In the genomic region with DNA sequence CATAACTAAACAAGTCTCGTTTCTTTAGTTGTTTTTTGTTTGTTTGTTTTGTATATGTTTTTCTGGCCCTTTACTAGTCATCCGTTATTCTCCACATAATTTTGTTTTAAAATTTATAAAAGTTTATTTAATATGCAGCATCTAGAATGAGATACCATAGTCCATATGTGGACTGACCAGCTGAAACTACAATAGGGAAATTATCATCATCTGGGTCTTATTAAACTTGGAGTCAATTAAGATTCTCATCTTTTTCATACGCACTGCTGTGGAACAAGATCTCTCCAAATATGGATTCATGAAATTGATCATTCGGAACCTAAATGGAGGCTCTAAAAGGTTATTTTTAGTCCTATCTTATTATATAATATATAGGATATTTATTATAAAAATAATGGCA, we compare ENCODE assay signal across 36 cellular contexts.
A peak's percentile ranks its signal among the peaks of the same experiment; 100 is the strongest.
DNase-seq lines count a peak whose midpoint lies in the region; ATAC-seq, FAIRE-seq and TF ChIP-seq lines count a peak whose summit lies in the region.
"Had no signal": no experiment of that assay in that cellular context is flagged by ENCODE, and none has a peak within 500 bp of the region (broad histone marks: within the 10 kb centered on the region; RNA-seq: fewer than 3 reads in every experiment).

No MANE protein-coding gene starts in this region.

- H2AFZ ChIP-seq in SK-N-SH (ENCODE audit: low read depth) (no peak overlapping the region), osteoblast (ENCODE audit: low read length) (no peak overlapping the region)

- CTCF ChIA-PET in SK-N-SH (lab: Yijun Ruan, JAX) = interaction anchor here (0.8 to 4.7 kb wide), 16 partner anchors 10 to 420 kb away, joined by 3 to 25 read pairs (median 8); no protein-coding TSS in a partner anchor
- CTCF ChIA-PET in WTC11 (lab: Charles Lee) = interaction anchor here (0.9 to 1.7 kb wide), 2 partner anchors 12 to 112 kb away, joined by 3 to 6 read pairs; no protein-coding TSS in a partner anchor

- no peaks in the 10 kb centered on the region; the same call in 1 of the 2 replicates for H3K27me3 Mint-ChIP-seq in WTC11 (ENCODE audit: low read depth)

- peaks cover 16% of the 10 kb centered on the region for H3K4me1 Mint-ChIP-seq in WTC11

- H3K36me3 ChIP-seq in SK-N-SH (replicated peaks in 1 of 2; ENCODE audit: control insufficient read depth in 1 of 2, insufficient read depth in 2 of 2, low read length in 1 of 2) (no peaks in the 10 kb centered on the region), osteoblast (ENCODE audit: insufficient read depth, low read length) (no peaks in the 10 kb centered on the region)
- H3K36me3 ChIP-seq: BE2C; BLaER1; BLaER1 treated with 17β-estradiol and CSF1 and Interleukin-3, amounts not matched to agents 10 nM and 100 nM had no signal

- no peak for TF ChIP-seq RAD21 in SK-N-SH (IDR thresholded peaks at IDR 0.05; ENCODE audit: low read length)

- peaks cover under 1% of the 10 kb centered on the region for H3F3A ChIP-seq in SK-N-SH (replicated peaks; ENCODE audit: insufficient read depth)

- no peak for ATAC-seq in SK-N-SH treated with all-trans-retinoic acid at 6 μM for 48 hours
- no peak for ATAC-seq in WTC11
- ATAC-seq in GM21528 (IDR thresholded peaks at IDR 0.05; ENCODE audit: low FRiP score, unreplicated experiment) = no peak
- ATAC-seq: CD8-positive, alpha-beta T cell had no signal

- TF ChIP-seq CTCF in SK-N-SH (IDR thresholded peaks at IDR 0.05) = no peak
- no peak for TF ChIP-seq CTCF in WTC11 (IDR thresholded peaks at IDR 0.05)
- TF ChIP-seq CTCF in osteoblast (IDR thresholded peaks at IDR 0.05; ENCODE audit: extremely low read depth, low read depth, low read length) = no peak

- H3K9me3 ChIP-seq in SK-N-SH (no peaks in the 10 kb centered on the region), osteoblast (ENCODE audit: low read depth, low read length) (no peaks in the 10 kb centered on the region)
- H3K9me3 ChIP-seq: A549, BE2C, BLaER1, Caco-2 had no signal

- H3K4me2 ChIP-seq in SK-N-SH (no peak overlapping the region), osteoblast (ENCODE audit: insufficient read depth, low read length) (no peak overlapping the region)
- H3K4me2 ChIP-seq: A549; BLaER1; BLaER1 treated with 17β-estradiol and CSF1 and Interleukin-3, amounts not matched to agents 10 nM and 100 nM had no signal

- peak in 1 of 2 experiments; percentile 43; a peak in 1 of 4 replicates for TF ChIP-seq EP300 in SK-N-SH (IDR thresholded peaks at IDR 0.05; ENCODE audit: borderline replicate concordance in 1 of 2, low read depth in 1 of 2, low read length in 1 of 2)

- H3K27ac Mint-ChIP-seq in WTC11 = no peak overlapping the region
- H3K27ac Mint-ChIP-seq: B cell; CD14-positive monocyte; CD4-positive, alpha-beta memory T cell; CD4-positive, alpha-beta T cell; CD4-positive, CD25-positive, alpha-beta regulatory T cell; CD8-positive, alpha-beta memory T cell; CD8-positive, alpha-beta T cell had no signal

- no peak overlapping the region for H3K4me3 Mint-ChIP-seq in WTC11
- H3K4me3 Mint-ChIP-seq: B cell; CD14-positive monocyte; CD4-positive, alpha-beta memory T cell; CD4-positive, alpha-beta T cell; CD4-positive, CD25-positive, alpha-beta regulatory T cell; CD8-positive, alpha-beta memory T cell; CD8-positive, alpha-beta T cell had no signal

- no peaks in the 10 kb centered on the region for H3K9me2 ChIP-seq in SK-N-SH

- H3K36me3 Mint-ChIP-seq in WTC11 = no peaks in the 10 kb centered on the region
- H3K36me3 Mint-ChIP-seq: CD14-positive monocyte; CD4-positive, alpha-beta memory T cell; CD4-positive, CD25-positive, alpha-beta regulatory T cell; CD8-positive, alpha-beta memory T cell; CD8-positive, alpha-beta T cell had no signal

- DNase-seq in SK-N-SH (peak; percentile 65), WTC11 (ENCODE audit: low spot score) (no peak), frontal cortex (ENCODE audit: low spot score in 2 of 2) (no peak), NCI-H2227 (lab: John Stamatoyannopoulos, UW; ENCODE audit: unreplicated experiment) (no peak), osteoblast (ENCODE audit: insufficient read length, low spot score, missing footprints) (no peak)
- DNase-seq in activated CD4-positive, alpha-beta T cell treated with anti-CD3 and anti-CD28 coated beads, Interleukin-2, amount 50 U/mL, for 1 hour = no peak
- DNase-seq: 8988T; ACHN; BE2C; C1 segment of cervical spinal cord; Caco-2; Calu3; CD4-positive, alpha-beta memory T cell; CD4-positive, alpha-beta T cell; CD4-positive, CD25-positive, alpha-beta regulatory T cell; CD8-positive, alpha-beta memory T cell; CD8-positive, alpha-beta T cell; COR-L47; DMS 273 treated with DMSO at 0.1 percent for 48 hours; DMS153; DMS53; DMS79; DMS79 treated with DMSO at 0.1 percent for 48 hours; DND-41; EL had no signal

- no peaks in the 10 kb centered on the region for H3K9me3 Mint-ChIP-seq in WTC11
- H3K9me3 Mint-ChIP-seq: CD4-positive, alpha-beta memory T cell; CD4-positive, alpha-beta T cell; CD8-positive, alpha-beta T cell had no signal

- H3K79me2 ChIP-seq in SK-N-SH (ENCODE audit: insufficient read depth) = no peaks in the 10 kb centered on the region
- H3K79me2 ChIP-seq in osteoblast (ENCODE audit: insufficient read depth, low read length) = no peaks in the 10 kb centered on the region

- peak; percentile 17 for FAIRE-seq in frontal cortex (lab: Jason Lieb, UNC)
- FAIRE-seq: A204.1, A549, D721Med had no signal

- H4K20me1 ChIP-seq in SK-N-SH (ENCODE audit: insufficient read depth) (no peaks in the 10 kb centered on the region), osteoblast (ENCODE audit: insufficient read depth, low read length) (no peaks in the 10 kb centered on the region)
- H4K20me1 ChIP-seq: BLaER1; BLaER1 treated with 17β-estradiol and CSF1 and Interleukin-3, amounts not matched to agents 10 nM and 100 nM had no signal

- 65% methylated on average over 4 of the region's 4 CpGs for WGBS in SK-N-SH (ENCODE audit: low lambda C conversion rate)

- no peak overlapping the region for H3K4me3 ChIP-seq in SK-N-SH (ENCODE audit: low read depth in 2 of 2, low read length in 1 of 2)
- no peak overlapping the region for H3K4me3 ChIP-seq in osteoblast (ENCODE audit: insufficient read depth, low read length)
- H3K4me3 ChIP-seq: A549; BLaER1; BLaER1 treated with 17β-estradiol and CSF1 and Interleukin-3, amounts not matched to agents 10 nM and 100 nM had no signal

- H3K4me1 ChIP-seq in SK-N-SH (ENCODE audit: control insufficient read depth in 1 of 2, insufficient read depth in 2 of 2, low read depth in 1 of 2, low read length in 1 of 2) (peaks cover 2 to 6% of the 10 kb centered on the region in 2 experiments; a peak in 2 of 4 replicates), osteoblast (ENCODE audit: insufficient read depth, low read length) (peaks cover 9% of the 10 kb centered on the region)
- H3K4me1 ChIP-seq: A549, BE2C, BLaER1 had no signal

- H3K27ac ChIP-seq in SK-N-SH (ENCODE audit: low read depth in 2 of 2, low read length in 1 of 2) = no peak overlapping the region
- H3K27ac ChIP-seq in osteoblast (ENCODE audit: low read depth, low read length) = no peak overlapping the region
- H3K27ac ChIP-seq: 22Rv1; A549; BLaER1; BLaER1 treated with 17β-estradiol and CSF1 and Interleukin-3, amounts not matched to agents 10 nM and 100 nM; C4-2B had no signal

- no peak overlapping the region for H3K9ac ChIP-seq in SK-N-SH
- H3K9ac ChIP-seq: BLaER1; BLaER1 treated with 17β-estradiol and CSF1 and Interleukin-3, amounts not matched to agents 10 nM and 100 nM had no signal

- POLR2A ChIA-PET in SK-N-SH (lab: Yijun Ruan, JAX) (no interaction called here), WTC11 (lab: Charles Lee) (no interaction called here)

- no peaks in the 10 kb centered on the region for H3K27me3 ChIP-seq in SK-N-SH (ENCODE audit: insufficient read depth)
- no peaks in the 10 kb centered on the region for H3K27me3 ChIP-seq in osteoblast (ENCODE audit: insufficient read depth, low read length)
- H3K27me3 ChIP-seq: BE2C; BLaER1; BLaER1 treated with 17β-estradiol and CSF1 and Interleukin-3, amounts not matched to agents 10 nM and 100 nM had no signal

TF ChIP-seq in SK-N-SH, 30 proteins besides CTCF, POLR2A, EP300 and RAD21 (continues in another document):
- TF ChIP-seq NRF1 (IDR thresholded peaks at IDR 0.05; ENCODE audit: low read depth, low read length) (no peak), GABPA (IDR thresholded peaks at IDR 0.05; ENCODE audit: low read depth) (no peak), IRF3 (IDR thresholded peaks at IDR 0.05; ENCODE audit: low read depth, low read length) (no peak)

TF ChIP-seq in SK-N-SH treated with all-trans-retinoic acid at 6 μM for 48 hours, 23 proteins besides CTCF, POLR2A, EP300 and RAD21 (continues in another document):
- TF ChIP-seq TCF4 (CRISPR knock-in tag; IDR thresholded peaks at IDR 0.05; ENCODE audit: borderline replicate concordance) = peak; percentile 96
- TF ChIP-seq ZNF8 (CRISPR knock-in tag; IDR thresholded peaks at IDR 0.05) = peak; percentile 55

TF ChIP-seq in WTC11, 78 proteins besides CTCF, POLR2A, EP300 and RAD21:
- TF ChIP-seq ZNF671 (CRISPR knock-in tag; IDR thresholded peaks at IDR 0.05) (no peak), HMGA2 (CRISPR knock-in tag; IDR thresholded peaks at IDR 0.05) (peak; percentile 44; the same call in 1 of the 2 replicates)
